8 cellular contexts compared by ENCODE assay signal in genomic region chr22:17726006-17726405, GRCh38. TPM values are rescaled to one million over a fixed set of nuclear protein-coding genes. Genes with fewer than 3 reads are reported as not detected.
A peak's percentile ranks its signal among the peaks of the same experiment; 100 is the strongest.
DNase-seq lines count a peak whose midpoint lies in the region; ATAC-seq and TF ChIP-seq lines count a peak whose summit lies in the region.
"Not testable (repeated sequence)": the region's sequence is repeated elsewhere in the genome, so short reads cannot be mapped to it uniquely, and the experiment has no call there.

No MANE protein-coding gene starts in this region.

- in situ Hi-C loops in gastrocnemius medialis (cut with MboI; ENCODE audit: low sequenced_read_pairs in 4 of 4): not testable (repeated sequence)

- not testable (repeated sequence) for TF ChIP-seq CTCF in ascending aorta (IDR thresholded peaks at IDR 0.05); esophagus muscularis mucosa (IDR thresholded peaks at IDR 0.05); left ventricle myocardium inferior (IDR thresholded peaks at IDR 0.05; ENCODE audit: borderline replicate concordance); gastrocnemius medialis (IDR thresholded peaks at IDR 0.05 in 4 of 5, conservative IDR thresholded peaks at IDR 0.05 in 1 of 5)

- intact Hi-C loops in ascending aorta (cut with DNase I) (loop anchor here (2.0 kb wide), 1 partner anchor 19 kb away; no protein-coding TSS in a partner anchor), gastrocnemius medialis (cut with DNase I; ENCODE audit: low total_unique reads) (loop anchor here (5.0 kb wide), 1 partner anchor 89 kb away; the partner anchor contains the start of gene BCL2L13)
- intact Hi-C loops in esophagus muscularis mucosa (cut with DNase I); left ventricle myocardium inferior (cut with micrococcal nuclease); aorta (cut with DNase I): not testable (repeated sequence)

- H3K27ac ChIP-seq in BLaER1 treated with 17β-estradiol and CSF1 and Interleukin-3, amounts not matched to agents 10 nM and 100 nM: not testable (repeated sequence)
- H3K27ac ChIP-seq in SJSA1: peak overlapping the region; percentile 90
- H3K27ac ChIP-seq in ascending aorta: peak overlapping the region; percentile 35 to 77
- peak overlapping the region; percentile 69 to 82 (median 74) for H3K27ac ChIP-seq in esophagus muscularis mucosa (replicated peaks in 1 of 4)
- H3K27ac ChIP-seq in left ventricle myocardium inferior (replicated peaks): peak overlapping the region; percentile 92
- H3K27ac ChIP-seq in mesodermal cell (ENCODE audit: low read depth, low read length, severe bottlenecking): peak overlapping the region; percentile 47
- peak overlapping the region; percentile 55 to 84 (median 72) for H3K27ac ChIP-seq in gastrocnemius medialis
- peak overlapping the region; percentile 31 to 49 for H3K27ac ChIP-seq in aorta (ENCODE audit: low read depth in 1 of 2, low read length in 2 of 2)

- not testable (repeated sequence) for H3K27me3 ChIP-seq in BLaER1 treated with 17β-estradiol and CSF1 and Interleukin-3, amounts not matched to agents 10 nM and 100 nM; SJSA1 (replicated peaks); ascending aorta; esophagus muscularis mucosa; left ventricle myocardium inferior (ENCODE audit: low read depth); gastrocnemius medialis; aorta (ENCODE audit: control insufficient read depth in 1 of 2, insufficient read depth in 2 of 2, low read length in 1 of 2)

- H3K36me3 ChIP-seq in BLaER1 treated with 17β-estradiol and CSF1 and Interleukin-3, amounts not matched to agents 10 nM and 100 nM: peaks cover 29 to 52% (median 36%) of the 10 kb centered on the region in 11 experiments
- H3K36me3 ChIP-seq in SJSA1: peaks cover 53% of the 10 kb centered on the region
- peaks cover 17 to 37% of the 10 kb centered on the region in 2 donors for H3K36me3 ChIP-seq in ascending aorta
- H3K36me3 ChIP-seq in esophagus muscularis mucosa: peaks cover 25 to 46% (median 34%) of the 10 kb centered on the region in 4 donors
- peaks cover 43% of the 10 kb centered on the region for H3K36me3 ChIP-seq in left ventricle myocardium inferior
- H3K36me3 ChIP-seq in mesodermal cell (ENCODE audit: control insufficient read depth, insufficient read depth, low read length): peaks cover 40% of the 10 kb centered on the region
- peaks cover 0 to 47% of the 10 kb centered on the region in 2 donors for H3K36me3 ChIP-seq in gastrocnemius medialis
- not testable (repeated sequence) for H3K36me3 ChIP-seq in aorta (ENCODE audit: control insufficient read depth in 1 of 2, insufficient read depth in 2 of 2, low read length in 1 of 2)

- not testable (repeated sequence) for H3K9me3 ChIP-seq in BLaER1 treated with 17β-estradiol and CSF1 and Interleukin-3, amounts not matched to agents 10 nM and 100 nM (replicated peaks in 1 of 11); SJSA1 (replicated peaks); ascending aorta; esophagus muscularis mucosa; left ventricle myocardium inferior (replicated peaks); mesodermal cell (ENCODE audit: control insufficient read depth, low read length); gastrocnemius medialis; aorta (ENCODE audit: control insufficient read depth, low read length)

- H3K4me3 ChIP-seq in BLaER1 treated with 17β-estradiol and CSF1 and Interleukin-3, amounts not matched to agents 10 nM and 100 nM; SJSA1; ascending aorta; esophagus muscularis mucosa; mesodermal cell (ENCODE audit: extremely low read depth, insufficient read depth, low read length, poor library complexity, severe bottlenecking); gastrocnemius medialis; aorta (ENCODE audit: low read length in 2 of 2): not testable (repeated sequence)
- peak overlapping the region; percentile 39 for H3K4me3 ChIP-seq in left ventricle myocardium inferior

- H3K4me1 ChIP-seq in BLaER1 treated with 17β-estradiol and CSF1 and Interleukin-3, amounts not matched to agents 10 nM and 100 nM: peaks cover 24 to 60% (median 55%) of the 10 kb centered on the region in 10 experiments
- H3K4me1 ChIP-seq in SJSA1 (replicated peaks) (peaks cover 45% of the 10 kb centered on the region), ascending aorta (peaks cover 3 to 20% of the 10 kb centered on the region in 2 donors), esophagus muscularis mucosa (peaks cover 42 to 62% (median 47%) of the 10 kb centered on the region in 4 donors), left ventricle myocardium inferior (peaks cover 64% of the 10 kb centered on the region), mesodermal cell (ENCODE audit: control insufficient read depth, insufficient read depth, low read length, poor library complexity, severe bottlenecking) (peaks cover 12% of the 10 kb centered on the region), gastrocnemius medialis (peaks cover 14 to 21% of the 10 kb centered on the region in 2 donors)
- H3K4me1 ChIP-seq in aorta (ENCODE audit: control insufficient read depth in 1 of 2, insufficient read depth in 2 of 2, low read length in 2 of 2): not testable (repeated sequence)

- not testable (repeated sequence) for DNase-seq in SJSA1 (ENCODE audit: low read depth in 1 of 2, low spot score in 2 of 2); ascending aorta (ENCODE audit: low spot score in 2 of 2); esophagus muscularis mucosa (ENCODE audit: extremely low spot score); left ventricle myocardium inferior; gastrocnemius medialis; aorta

- TF ChIP-seq EP300 in esophagus muscularis mucosa (IDR thresholded peaks at IDR 0.05): not testable (repeated sequence)

- not testable (repeated sequence) for H3K9ac ChIP-seq in BLaER1 treated with 17β-estradiol and CSF1 and Interleukin-3, amounts not matched to agents 10 nM and 100 nM

- not testable (repeated sequence) for TF ChIP-seq POLR2A in esophagus muscularis mucosa (IDR thresholded peaks at IDR 0.05; ENCODE audit: low read depth); gastrocnemius medialis (IDR thresholded peaks at IDR 0.05)

- peaks cover 0 to 50% (median 28%) of the 10 kb centered on the region in 11 experiments; a peak in 15 of 22 replicates for H4K20me1 ChIP-seq in BLaER1 treated with 17β-estradiol and CSF1 and Interleukin-3, amounts not matched to agents 10 nM and 100 nM

- WGBS in esophagus muscularis mucosa: 94% methylated on average over 9 of the region's 9 CpGs
- WGBS in mesodermal cell (ENCODE audit: insufficient coverage in 2 of 2), 2 experiments: 93 to 94% methylated on average over 8 of the region's 9 CpGs
- 71 to 73% methylated on average over 9 of the region's 9 CpGs for WGBS in aorta, 2 donors

- ATAC-seq in gastrocnemius medialis; aorta (ENCODE audit: low FRiP score): not testable (repeated sequence)

- H3K4me2 ChIP-seq in BLaER1 treated with 17β-estradiol and CSF1 and Interleukin-3, amounts not matched to agents 10 nM and 100 nM: peak overlapping the region; percentile 64 to 88 (median 79)

RNA-seq across cellular contexts. Expression of gene BID, which starts 48.3 kb away (rescaled TPM):
- 27.0 and 47.4 TPM in 2 replicates for total RNA-seq in SJSA1 (2014; rRNA removed; shearing (Covaris generic))
- total RNA-seq in ascending aorta (37.5 TPM), esophagus muscularis mucosa (10 to 100 TPM; 12.9 to 48.3 (median 26.3) TPM), left ventricle myocardium inferior (14.5 TPM), gastrocnemius medialis (10 to 100 TPM in 2 of 4 donors, 1 to 10 TPM in 2; 5.1 to 23.7 (median 9.8) TPM), aorta (10 to 100 TPM; 11.5 to 12.7 TPM)
- 30.1 TPM for polyA plus RNA-seq in mesodermal cell (2013, experiment 1 of 2)
- 22.9 TPM for polyA plus RNA-seq in mesodermal cell (2013, experiment 2 of 2)
- 1 to 10 TPM; 8.1 to 8.4 TPM for polyA plus RNA-seq in aorta
